Comparison of ENCODE assay signal across 24 cellular contexts in genomic region chr9:78858266-78858665, GRCh38.
"Had no signal": no experiment of that assay in that cellular context is flagged by ENCODE, and none has a peak within 500 bp of the region (broad histone marks: within the 10 kb centered on the region; RNA-seq: fewer than 3 reads in every experiment).

No MANE protein-coding gene starts in this region.

- DNase-seq: activated CD4-positive, alpha-beta T cell treated with anti-CD3 and anti-CD28 coated beads, Interleukin-2, amount 50 U/mL, for 1 hour; activated CD4-positive, CD25-positive, alpha-beta regulatory T cell treated with anti-CD3 and anti-CD28 coated beads, Interleukin-2, amount 50 U/mL, for 72 hours; activated naive CD4-positive, alpha-beta T cell; activated naive CD8-positive, alpha-beta T cell treated with anti-CD3 and anti-CD28 coated beads for 36 hours; activated T-cell treated with anti-CD3 and anti-CD28 coated beads, Interleukin-2, amount 50 U/mL, for 1 hour; brain microvascular endothelial cell; caudate nucleus; effector CD8-positive, alpha-beta T cell; hippocampal formation; kidney glomerular epithelial cell; midbrain; nucleus accumbens; right lobe of liver; stimulated activated CD4-positive, alpha-beta T cell treated with anti-CD3 and anti-CD28 coated beads, Interleukin-1b, Interleukin-23, amount 100 ng/mL, for 48 hours; substantia nigra; T-helper 1 cell; thyroid gland; upper lobe of right lung; WERI-Rb-1 had no signal

- H3K36me3 ChIP-seq: brain microvascular endothelial cell, left lung, right lobe of liver, thyroid gland, upper lobe of right lung, WERI-Rb-1 had no signal

- ATAC-seq: esophagus mucosa; left lung; natural killer cell treated with Interleukin-12 subunit alpha and Interleukin-12 subunit beta and Interleukin-15 and Interleukin-18, amount 100 ng/mL, for 72 hours; right lobe of liver; upper lobe of right lung had no signal

- H3K9me3 ChIP-seq: left lung, right lobe of liver, thyroid gland, upper lobe of right lung had no signal

- H3K4me1 ChIP-seq: left lung, right lobe of liver, thyroid gland, upper lobe of right lung had no signal

- H3K27me3 ChIP-seq: brain microvascular endothelial cell, left lung, right lobe of liver, thyroid gland, upper lobe of right lung had no signal

- H3K27ac ChIP-seq: brain microvascular endothelial cell, left lung, right lobe of liver, skin epidermis, thyroid gland, upper lobe of right lung, WERI-Rb-1 had no signal

- H3K4me3 ChIP-seq: left lung, lung, right lobe of liver, skin epidermis, thyroid gland, upper lobe of right lung had no signal
